In genomic region chr2:195633573-195633870, GRCh38 we compare ENCODE assay signal across 21 cellular contexts.
"Had no signal": no experiment of that assay in that cellular context is flagged by ENCODE, and none has a peak within 500 bp of the region (broad histone marks: within the 10 kb centered on the region; RNA-seq: fewer than 3 reads in every experiment).

No MANE protein-coding gene starts in this region.

- H3K27ac ChIP-seq: esophagus muscularis mucosa, gastrocnemius medialis, right atrium auricular region, testis, tibial nerve, upper lobe of right lung, vagina had no signal

- ATAC-seq: gastrocnemius medialis; heart right ventricle; naive thymus-derived CD8-positive, alpha-beta T cell; stimulated activated effector memory CD8-positive, alpha-beta T cell treated with anti-CD3 and anti-CD28 coated beads, Interleukin-12 subunit alpha, Interleukin-12 subunit beta, amount 100 ng/mL, for 72 hours; stimulated activated naive CD8-positive, alpha-beta T cell treated with anti-CD3 and anti-CD28 coated beads, Interleukin-15, amount 100 ng/mL, for 72 hours had no signal

- H3K9me3 ChIP-seq: esophagus muscularis mucosa, gastrocnemius medialis, right atrium auricular region, testis, upper lobe of right lung, vagina had no signal

- H3K27me3 ChIP-seq: esophagus muscularis mucosa, gastrocnemius medialis, heart right ventricle, right atrium auricular region, testis, tibial nerve, upper lobe of right lung, vagina had no signal

- H3K4me1 ChIP-seq: esophagus muscularis mucosa, gastrocnemius medialis, right atrium auricular region, testis, tibial nerve, upper lobe of right lung, vagina had no signal

- H3K4me3 ChIP-seq: esophagus muscularis mucosa, gastrocnemius medialis, heart right ventricle, right atrium auricular region, testis, tibial nerve, upper lobe of right lung, vagina had no signal

- DNase-seq: cortex of kidney; effector memory CD4-positive, alpha-beta T cell; gastrocnemius medialis; heart right ventricle; hypothalamus; kidney glomerular epithelial cell; posterior cingulate gyrus; small intestine; stimulated activated CD4-positive, alpha-beta T cell treated with anti-CD3 and anti-CD28 coated beads, Interleukin-4, amount 100 ng/mL, for 1 hour; stimulated activated CD8-positive, alpha-beta memory T cell treated with anti-CD3 and anti-CD28 coated beads, Interleukin-4, amount 100 ng/mL, for 48 hours; stimulated activated naive CD8-positive, alpha-beta T cell treated with anti-CD3 and anti-CD28 coated beads, Interleukin-15, amount 100 ng/mL, for 72 hours; testis; upper lobe of right lung had no signal

- FAIRE-seq: endometrium, islet of Langerhans, small intestine had no signal

- H3K36me3 ChIP-seq: esophagus muscularis mucosa, gastrocnemius medialis, heart right ventricle, right atrium auricular region, tibial nerve, upper lobe of right lung, vagina had no signal
